Comparison of ENCODE assay signal across 1 cellular context in the genomic region with DNA sequence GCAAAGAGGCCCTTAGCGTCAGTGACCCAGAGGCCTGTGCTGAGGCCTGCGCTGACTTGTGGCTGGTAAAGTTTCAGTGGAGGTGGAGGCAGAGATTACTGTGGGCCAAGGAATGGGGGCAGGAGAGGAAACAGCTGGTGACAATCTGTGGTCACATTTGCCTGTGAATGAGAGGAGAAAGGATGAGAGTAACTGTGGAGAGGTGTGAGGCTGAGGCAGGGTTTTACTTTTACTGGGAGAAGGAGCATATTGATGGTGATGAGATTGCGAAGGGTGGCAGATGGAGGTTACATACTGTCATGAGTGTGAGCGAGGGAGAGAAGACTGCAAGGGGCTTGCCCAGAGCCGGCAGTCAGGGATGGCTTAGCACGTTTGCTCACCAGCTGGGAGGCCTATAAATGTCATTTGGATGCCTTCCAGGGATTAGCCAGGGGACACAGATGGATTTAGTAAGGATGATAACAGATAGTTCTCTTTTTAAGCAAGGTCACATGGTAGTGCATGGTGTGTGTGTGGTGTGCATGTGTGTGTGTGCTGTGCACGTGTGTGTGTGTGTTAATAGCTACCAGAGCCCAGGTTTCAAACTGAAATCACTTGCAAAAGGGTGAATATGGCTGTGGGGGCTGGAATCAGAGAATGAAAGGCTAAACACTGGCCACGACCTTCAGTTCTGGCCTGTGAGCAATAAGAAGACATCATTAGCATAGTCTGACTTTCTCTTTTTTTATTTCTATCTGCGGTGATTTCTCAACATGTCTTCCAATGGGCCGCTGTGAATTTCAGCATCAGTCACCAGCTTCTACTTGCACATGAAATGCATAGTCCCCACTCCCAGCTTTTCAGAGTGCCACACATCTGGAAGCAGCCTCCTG.
TF ChIP-seq lines count a peak whose summit lies in the region.

No MANE protein-coding gene starts in this region.

TF ChIP-seq in GM12878, 131 proteins besides CTCF, POLR2A, EP300 and RAD21 (continued from another document):
- TF ChIP-seq E2F8 (IDR thresholded peaks at IDR 0.05; ENCODE audit: low read depth, partially characterized antibody) (no peak), IKZF1 (conservative IDR thresholded peaks at IDR 0.05) (peak; percentile 32; the same call in 1 of the 2 replicates), BACH1 (IDR thresholded peaks at IDR 0.05; ENCODE audit: borderline replicate concordance) (no peak), EED (IDR thresholded peaks at IDR 0.05; ENCODE audit: low read depth) (peak; percentile 68), NFXL1 (IDR thresholded peaks at IDR 0.05; ENCODE audit: borderline replicate concordance) (no peak), BHLHE40 (IDR thresholded peaks at IDR 0.05; ENCODE audit: borderline replicate concordance in 1 of 2, low read depth in 2 of 2, low read length in 1 of 2) (peak; percentile 11 to 76; a peak in 2 of 4 replicates), CREB1 (IDR thresholded peaks at IDR 0.05; ENCODE audit: low read depth) (no peak), RUNX3 (IDR thresholded peaks at IDR 0.05; ENCODE audit: low read length) (peak; percentile 65; the same call in 1 of the 2 replicates), EGR1 (IDR thresholded peaks at IDR 0.05; ENCODE audit: borderline replicate concordance in 1 of 2, low read depth in 2 of 2, low read length in 2 of 2) (no peak), ZBED1 (IDR thresholded peaks at IDR 0.05; ENCODE audit: borderline replicate concordance) (no peak), ZBTB4 (CRISPR knock-in tag; IDR thresholded peaks at IDR 0.05) (no peak)
TF ChIP-seq in GM12878: peak in this region for 4.
